ENCODE assay signal across 10 cellular contexts in the genomic region with DNA sequence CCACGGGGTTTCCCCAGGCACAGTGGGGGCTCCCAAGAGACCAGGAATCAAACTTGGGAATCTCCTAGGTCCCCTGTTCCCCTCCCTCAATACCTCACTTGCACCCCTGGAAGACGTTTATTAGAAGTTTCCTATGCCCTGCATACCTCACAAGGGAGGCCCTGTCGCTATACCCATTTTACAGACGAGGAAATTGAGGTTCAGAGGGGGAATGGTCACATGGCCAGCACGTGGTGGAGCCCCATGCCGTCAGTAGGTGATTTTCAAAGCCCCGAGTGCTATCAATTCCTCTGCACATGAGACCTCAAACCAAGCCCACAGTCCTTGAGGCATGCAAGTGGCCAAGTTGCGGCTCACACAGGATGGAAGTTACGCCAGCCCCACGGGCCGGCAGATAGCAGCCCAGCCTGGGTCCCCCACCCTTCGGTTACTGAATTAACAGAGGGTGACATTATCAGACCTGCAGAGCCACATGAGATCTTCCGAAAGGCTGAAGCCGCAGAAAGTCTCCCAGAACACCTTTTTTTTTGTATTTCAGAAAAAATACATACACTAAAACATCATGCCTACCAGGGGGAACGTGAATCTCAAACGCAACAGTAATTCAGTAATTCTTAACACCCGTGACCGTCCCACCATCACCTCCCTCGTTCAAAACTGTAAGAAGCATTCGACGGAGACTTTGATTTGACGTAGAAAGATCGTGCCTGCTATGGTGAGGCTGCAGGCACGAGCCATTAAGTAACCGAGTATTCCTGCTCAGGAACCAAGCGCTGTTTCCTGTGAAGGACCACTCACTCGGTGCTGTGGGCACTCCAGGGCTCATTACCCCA.
A peak's percentile ranks its signal among the peaks of the same experiment; 100 is the strongest.
DNase-seq lines count a peak whose midpoint lies in the region; TF ChIP-seq lines count a peak whose summit lies in the region.
"Had no signal": no experiment of that assay in that cellular context is flagged by ENCODE, and none has a peak within 500 bp of the region (broad histone marks: within the 10 kb centered on the region; RNA-seq: fewer than 3 reads in every experiment).

No MANE protein-coding gene starts in this region.

- no peak overlapping the region for H4K91ac ChIP-seq in trophoblast cell (ENCODE audit: low read depth, low read length)

- H4K12ac ChIP-seq in trophoblast cell (ENCODE audit: low read depth, low read length) = no peak overlapping the region

- H3K4me3 ChIP-seq in AG04450 (ENCODE audit: low read depth, low read length) (no peak overlapping the region), WERI-Rb-1 (ENCODE audit: low read depth, low read length) (no peak overlapping the region), hepatocyte (no peak overlapping the region), skeletal muscle tissue (ENCODE audit: low read length in 3 of 3) (no peak overlapping the region), trophoblast cell (ENCODE audit: low read depth, low read length) (no peak overlapping the region)

- no peak overlapping the region for H2BK5ac ChIP-seq in trophoblast cell (ENCODE audit: low read depth, low read length, poor library complexity)

- no peak overlapping the region for H3K14ac ChIP-seq in trophoblast cell (ENCODE audit: low read length)

- H3K4me1 ChIP-seq in hepatocyte (ENCODE audit: insufficient read depth) (peaks cover 23% of the 10 kb centered on the region), skeletal muscle tissue (ENCODE audit: control insufficient read depth in 3 of 3, insufficient read depth in 3 of 3, low read length in 3 of 3) (peaks cover 34 to 52% (median 48%) of the 10 kb centered on the region in 3 donors), trophoblast cell (ENCODE audit: control insufficient read depth in 1 of 2, insufficient read depth in 2 of 2, low read length in 2 of 2) (peaks cover under 1 to 4% of the 10 kb centered on the region in 2 experiments)

- H3K9me3 ChIP-seq in AG04450 (ENCODE audit: control insufficient read depth, insufficient read depth, low read length) (peaks cover 3% of the 10 kb centered on the region; the same call in 1 of the 2 replicates), WERI-Rb-1 (ENCODE audit: severe bottlenecking) (peaks cover 8% of the 10 kb centered on the region), hepatocyte (ENCODE audit: low read depth) (no peaks in the 10 kb centered on the region), skeletal muscle tissue (ENCODE audit: control insufficient read depth in 3 of 3, low read length in 3 of 3) (no peaks in the 10 kb centered on the region), trophoblast cell (ENCODE audit: insufficient read depth, low read depth, low read length) (peaks cover 2% of the 10 kb centered on the region)

- DNase-seq in AG04450 (ENCODE audit: low read depth, low spot score) (no peak), WERI-Rb-1 (no peak), hepatocyte (ENCODE audit: low spot score) (no peak), trophoblast cell (no peak), KBM-7 (no peak), HK-2 (ENCODE audit: unreplicated experiment) (no peak), NCI-H146 treated with DMSO at 0.1 percent for 48 hours (lab: John Stamatoyannopoulos, UW; ENCODE audit: unreplicated experiment) (no peak)
- DNase-seq: activated T-cell treated with anti-CD3 and anti-CD28 coated beads, Interleukin-2, amount 50 U/mL, for 24 hours had no signal

- H3K23ac ChIP-seq in trophoblast cell (ENCODE audit: low read length) = no peak overlapping the region

- H3K36me3 ChIP-seq in WERI-Rb-1 (peaks cover 67% of the 10 kb centered on the region), hepatocyte (replicated peaks; ENCODE audit: insufficient read depth, low read depth) (no peaks in the 10 kb centered on the region), skeletal muscle tissue (ENCODE audit: control insufficient read depth in 3 of 3, insufficient read depth in 3 of 3, low read length in 3 of 3) (peaks cover 26 to 41% (median 33%) of the 10 kb centered on the region in 3 donors), trophoblast cell (ENCODE audit: control insufficient read depth in 1 of 2, insufficient read depth in 2 of 2, low read length in 2 of 2) (peaks cover 74 to 81% of the 10 kb centered on the region in 2 experiments)

- TF ChIP-seq CTCF in AG04450 (IDR thresholded peaks at IDR 0.05; ENCODE audit: low read depth, low read length) (no peak), WERI-Rb-1 (IDR thresholded peaks at IDR 0.05; ENCODE audit: low read depth, low read length) (no peak), hepatocyte (IDR thresholded peaks at IDR 0.05; ENCODE audit: poor library complexity) (no peak)

- POLR2A ChIA-PET in AG04450 (lab: Yijun Ruan, JAX) = interaction anchor here (0.6 kb wide), 1 partner anchor 35 kb away, joined by 6 read pairs; no protein-coding TSS in a partner anchor

- peaks cover 9% of the 10 kb centered on the region for H3K79me2 ChIP-seq in hepatocyte
- H3K79me2 ChIP-seq in trophoblast cell (ENCODE audit: control insufficient read depth, insufficient read depth, low read length, poor library complexity) = no peaks in the 10 kb centered on the region

- H3K9me2 ChIP-seq in hepatocyte (replicated peaks; ENCODE audit: insufficient read depth) = no peaks in the 10 kb centered on the region

- 92% methylated on average over 27 of the region's 27 CpGs for WGBS in hepatocyte (ENCODE audit: low lambda C conversion rate, missing lambda C conversion rate)
- no CpG with 5 or more reads among the region's 27 CpGs for WGBS in trophoblast cell (ENCODE audit: extremely low coverage, insufficient coverage, insufficient read length)

- no peaks in the 10 kb centered on the region for H3K79me1 ChIP-seq in trophoblast cell (ENCODE audit: low read length)

- H3K27ac ChIP-seq in AG04450 (ENCODE audit: low read depth, low read length) (peak overlapping the region; percentile 99), WERI-Rb-1 (peak overlapping the region; percentile 99), hepatocyte (peak overlapping the region; percentile 93), skeletal muscle tissue (ENCODE audit: low read depth, low read length) (peak overlapping the region; percentile 91), trophoblast cell (ENCODE audit: low read depth, low read length) (no peak overlapping the region)
- H3K27ac ChIP-seq: C4-2B had no signal

- H2AFZ ChIP-seq in hepatocyte (no peak overlapping the region), trophoblast cell (ENCODE audit: insufficient read depth, low read length, poor library complexity) (no peak overlapping the region)

- no peak overlapping the region for H2BK12ac ChIP-seq in trophoblast cell (ENCODE audit: low read length)

- H3K27me3 ChIP-seq in AG04450 (ENCODE audit: control insufficient read depth, insufficient read depth, low read length) = no peaks in the 10 kb centered on the region
- no peaks in the 10 kb centered on the region for H3K27me3 ChIP-seq in WERI-Rb-1 (ENCODE audit: insufficient read depth, low read depth, severe bottlenecking)
- H3K27me3 ChIP-seq in hepatocyte = no peaks in the 10 kb centered on the region
- no peaks in the 10 kb centered on the region for H3K27me3 ChIP-seq in skeletal muscle tissue (ENCODE audit: control insufficient read depth in 3 of 3, insufficient read depth in 3 of 3, low read length in 3 of 3)
- no peaks in the 10 kb centered on the region for H3K27me3 ChIP-seq in trophoblast cell (ENCODE audit: insufficient read depth, low read length)

- no peak overlapping the region for H2AK5ac ChIP-seq in trophoblast cell (ENCODE audit: low read length)

- no peak overlapping the region for H3K18ac ChIP-seq in trophoblast cell (ENCODE audit: low read length)

- H3K9ac ChIP-seq in skeletal muscle tissue (ENCODE audit: low read depth in 1 of 3, low read length in 3 of 3) (peak overlapping the region; percentile 25 to 75 (median 69)), trophoblast cell (ENCODE audit: low read length) (no peak overlapping the region)

- in situ Hi-C loops in KBM-7 (cut with MboI; ENCODE audit: low pct_unique_long_range_greater_than_20kb, low sequenced_read_pairs) = no loop called here

- no peak overlapping the region for H3K4ac ChIP-seq in trophoblast cell (ENCODE audit: low read depth, low read length)

- H3K4me2 ChIP-seq in hepatocyte (peak overlapping the region; percentile 56), trophoblast cell (ENCODE audit: low read length) (no peak overlapping the region)

- CTCF ChIA-PET in AG04450 (lab: Charles Lee) = no interaction called here

- no peak overlapping the region for H2BK120ac ChIP-seq in trophoblast cell (ENCODE audit: insufficient read depth, low read length, poor library complexity)

- no peaks in the 10 kb centered on the region for H4K20me1 ChIP-seq in hepatocyte (ENCODE audit: insufficient read depth, poor library complexity, severe bottlenecking)

- H4K8ac ChIP-seq in trophoblast cell (ENCODE audit: low read depth, low read length) = no peak overlapping the region
